8 cellular contexts compared by ENCODE assay signal in the genomic region with DNA sequence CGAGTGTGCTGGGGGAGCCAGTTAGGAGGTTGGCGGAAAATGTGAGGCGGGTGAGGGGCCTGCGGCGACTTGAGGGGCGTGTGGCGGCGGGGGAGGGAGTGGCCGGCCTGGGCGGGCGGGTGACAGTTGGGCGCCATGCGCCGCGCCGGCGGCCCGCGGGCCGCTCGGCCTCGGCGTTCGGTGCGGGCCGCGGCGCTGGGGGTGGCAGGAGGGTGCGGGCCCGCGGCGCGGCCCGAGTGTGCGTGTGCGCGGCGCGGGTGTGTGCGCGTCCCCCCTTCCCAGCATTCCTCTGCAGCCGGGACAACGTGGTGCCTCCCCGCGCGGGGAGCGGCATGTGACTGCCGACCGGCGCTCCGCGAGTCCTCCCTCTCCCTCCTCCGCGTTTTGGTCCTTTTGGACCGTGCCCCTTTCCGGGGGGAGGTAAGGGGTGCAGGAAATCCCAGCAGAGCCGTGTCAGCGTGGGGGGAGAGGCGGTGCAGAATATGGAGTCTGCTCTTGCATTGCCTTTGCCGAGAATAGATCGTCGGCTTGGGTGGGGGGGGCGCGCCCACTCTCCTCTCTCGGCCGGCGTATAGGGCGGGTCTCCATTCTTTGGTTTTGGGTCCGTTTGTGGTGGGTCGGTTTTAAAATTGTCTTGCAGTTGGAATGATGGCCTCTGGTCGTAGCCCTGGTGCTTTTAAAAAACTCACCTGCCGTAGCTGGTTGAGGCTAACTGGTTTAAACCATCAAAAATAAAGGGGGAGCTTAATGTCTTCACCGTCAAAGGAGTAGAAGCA. TPM values are rescaled to one million over a fixed set of nuclear protein-coding genes. Genes with fewer than 3 reads are reported as not detected.
DNase-seq lines count a peak whose midpoint lies in the region; ATAC-seq, FAIRE-seq and TF ChIP-seq lines count a peak whose summit lies in the region.

No MANE protein-coding gene starts in this region.

- H3K4me1 Mint-ChIP-seq in CD4-positive, CD25-positive, alpha-beta regulatory T cell: peaks cover 35 to 68% (median 54%) of the 10 kb centered on the region in 4 donors

- H3K4me2 ChIP-seq in HepG2 (ENCODE audit: low read depth, low read length): peak overlapping the region; percentile 89

- no peaks in the 10 kb centered on the region for H3K36me3 Mint-ChIP-seq in CD4-positive, CD25-positive, alpha-beta regulatory T cell

- H3K27me3 Mint-ChIP-seq in CD4-positive, CD25-positive, alpha-beta regulatory T cell: peaks cover 5% of the 10 kb centered on the region

- TF ChIP-seq CTCF in coronary artery (IDR thresholded peaks at IDR 0.05) (no peak), HepG2 (CRISPR knock-in tag; IDR thresholded peaks at IDR 0.05) (no peak)

- TF ChIP-seq POLR2A in HepG2 (IDR thresholded peaks at IDR 0.05; ENCODE audit: insufficient read depth in 1 of 2, low read depth in 2 of 2, low read length in 2 of 2): no peak; a peak in 1 of 4 replicates

- TF ChIP-seq RAD21 in HepG2 (CRISPR knock-in tag; IDR thresholded peaks at IDR 0.05): no peak

- ATAC-seq in CD4-positive, CD25-positive, alpha-beta regulatory T cell (ENCODE audit: low read depth in 2 of 2): no peak
- 0 out of 3 replicates have a peak, but pooled peaks have one; percentile 2 for ATAC-seq in HepG2
- ATAC-seq in GM18502 (IDR thresholded peaks at IDR 0.05; ENCODE audit: poor library complexity, unreplicated experiment): no peak
- no peak for ATAC-seq in HG02981 (IDR thresholded peaks at IDR 0.05; ENCODE audit: unreplicated experiment)

- no peak overlapping the region for H2AFZ ChIP-seq in HepG2 (ENCODE audit: low read length)

- intact Hi-C loops in HepG2 (cut with micrococcal nuclease; ENCODE audit: unreplicated experiment): loop anchor here (5.0 kb wide), 3 partner anchors 55 to 105 kb away; a partner anchor contains a TSS

- in situ Hi-C loops in HepG2 (cut with HindIII; ENCODE audit: extremely low pct_ligation_motif_present, low pct_unique_long_range_greater_than_20kb): loop anchor here (10.0 kb wide), 1 partner anchor 102 kb away; no protein-coding TSS in a partner anchor

- WGBS in HepG2 (ENCODE audit: low lambda C conversion rate): 3% methylated on average over 20 of the region's 73 CpGs

- no peaks in the 10 kb centered on the region for H3K36me3 ChIP-seq in CD4-positive, CD25-positive, alpha-beta regulatory T cell (ENCODE audit: control insufficient read depth, insufficient read depth, low read length)
- peaks cover 0 to 6% of the 10 kb centered on the region in 2 experiments; a peak in 1 of 5 replicates for H3K36me3 ChIP-seq in HepG2 (replicated peaks in 1 of 2; ENCODE audit: control insufficient read depth in 1 of 2, insufficient read depth in 2 of 2, low read length in 2 of 2)

- no peaks in the 10 kb centered on the region for H3K27me3 ChIP-seq in CD4-positive, CD25-positive, alpha-beta regulatory T cell (ENCODE audit: control insufficient read depth, insufficient read depth, low read length)
- H3K27me3 ChIP-seq in HepG2 (ENCODE audit: control insufficient read depth in 1 of 2, insufficient read depth in 2 of 2, low read length in 2 of 2): no peaks in the 10 kb centered on the region; a peak in 1 of 5 replicates

- peak overlapping the region; percentile 97 to 100 (median 98) for H3K4me3 Mint-ChIP-seq in CD4-positive, CD25-positive, alpha-beta regulatory T cell

- peak overlapping the region; percentile 86 for H3K4me3 ChIP-seq in CD4-positive, CD25-positive, alpha-beta regulatory T cell (ENCODE audit: low read depth, low read length)
- peak overlapping the region; percentile 86 for H3K4me3 ChIP-seq in Jurkat, Clone E6-1 (ENCODE audit: low read length)
- H3K4me3 ChIP-seq in coronary artery (peak overlapping the region; percentile 95), HepG2 (replicated peaks in 1 of 3; ENCODE audit: insufficient read depth in 1 of 3, low read depth in 2 of 3, low read length in 3 of 3) (peak overlapping the region; percentile 75 to 94 (median 89))

- peak; percentile 35 to 50 (median 49) for DNase-seq in CD4-positive, CD25-positive, alpha-beta regulatory T cell
- DNase-seq in Jurkat, Clone E6-1 (ENCODE audit: low read depth, low spot score): no peak
- peak; percentile 29 to 35 for DNase-seq in activated CD4-positive, alpha-beta T cell treated with anti-CD3 and anti-CD28 coated beads, Interleukin-2, amount 50 U/mL, for 24 hours (ENCODE audit: low read depth in 1 of 2, low spot score in 1 of 2)
- DNase-seq in coronary artery (ENCODE audit: low spot score) (peak; percentile 79), HepG2 (ENCODE audit: low spot score) (no peak)
- DNase-seq in stimulated activated CD4-positive, alpha-beta T cell treated with anti-CD3 and anti-CD28 coated beads, Interleukin-4, amount 100 ng/mL, for 24 hours: peak; percentile 62

- TF ChIP-seq EP300 in HepG2 (IDR thresholded peaks at IDR 0.05; ENCODE audit: low read depth in 2 of 2, low read length in 2 of 2): no peak
- TF ChIP-seq EP300 in HepG2 (CRISPR knock-in tag; IDR thresholded peaks at IDR 0.05; ENCODE audit: borderline replicate concordance): no peak

- CTCF ChIA-PET in HepG2 (lab: Yijun Ruan, JAX; ENCODE audit: low intra/inter-chr PET ratio, low total read pairs): no interaction called here

- no peak for FAIRE-seq in HepG2 (lab: Jason Lieb, UNC)

- H3K9me3 ChIP-seq in CD4-positive, CD25-positive, alpha-beta regulatory T cell (ENCODE audit: control insufficient read depth in 2 of 2, low read length in 2 of 2): no peaks in the 10 kb centered on the region
- no peaks in the 10 kb centered on the region for H3K9me3 ChIP-seq in HepG2 (ENCODE audit: low read length)

- peaks cover 62% of the 10 kb centered on the region for H3K79me2 ChIP-seq in HepG2 (ENCODE audit: insufficient read depth, low read length)

- peaks cover 53% of the 10 kb centered on the region for H4K20me1 ChIP-seq in HepG2 (ENCODE audit: insufficient read depth, low read length)

- peak overlapping the region; percentile 84 for H3K27ac ChIP-seq in CD4-positive, CD25-positive, alpha-beta regulatory T cell (ENCODE audit: insufficient read depth, low read length, poor library complexity, severe bottlenecking)
- H3K27ac ChIP-seq in coronary artery: peak overlapping the region; percentile 94 to 100
- peak overlapping the region; percentile 93 for H3K27ac ChIP-seq in HepG2 (ENCODE audit: extremely low read length, insufficient read depth, low read length)

- H3K27ac Mint-ChIP-seq in CD4-positive, CD25-positive, alpha-beta regulatory T cell: peak overlapping the region; percentile 85 to 99 (median 92)

- POLR2A ChIA-PET in HepG2 (lab: Yijun Ruan, JAX): interaction anchor here (2.1 kb wide), 1 partner anchor 74 kb away, joined by 7 read pairs; no protein-coding TSS in a partner anchor

- H3K4me1 ChIP-seq in CD4-positive, CD25-positive, alpha-beta regulatory T cell (ENCODE audit: control insufficient read depth, insufficient read depth, low read length, poor library complexity, severe bottlenecking): peaks cover 50% of the 10 kb centered on the region
- peaks cover 71% of the 10 kb centered on the region for H3K4me1 ChIP-seq in HepG2 (ENCODE audit: insufficient read depth, low read length)

- BruUV-seq in HepG2 (replicated peaks; lab: Mats Ljungman, UMichigan): no TSS peak

- peak overlapping the region; percentile 95 for H3K9ac ChIP-seq in HepG2 (ENCODE audit: insufficient read depth, low read depth, low read length)

- peaks cover 0 to 2% (median 0%) of the 10 kb centered on the region in 7 donors for H3K9me3 Mint-ChIP-seq in CD4-positive, CD25-positive, alpha-beta regulatory T cell

TF ChIP-seq in HepG2, 621 proteins besides CTCF, POLR2A, EP300 and RAD21 (continues in another document):
- TF ChIP-seq DR1 (CRISPR knock-in tag; IDR thresholded peaks at IDR 0.05): no peak
- no peak for TF ChIP-seq ZBTB21 (CRISPR knock-in tag; IDR thresholded peaks at IDR 0.05)
- TF ChIP-seq NFATC3 (CRISPR knock-in tag; IDR thresholded peaks at IDR 0.05): no peak

RNA-seq across cellular contexts. Expression of a gene that starts 1.9 kb away (rescaled TPM):
- 122 TPM for total RNA-seq in CD4-positive, CD25-positive, alpha-beta regulatory T cell
- polyA plus RNA-seq in CD4-positive, CD25-positive, alpha-beta regulatory T cell: 10 to 100 TPM in 2 of 4 donors, 1 to 10 TPM in 2; 8.0 to 10.8 (median 10.0) TPM
- polyA plus RNA-seq in Jurkat, Clone E6-1 (2012; ENCODE audit: insufficient read depth, insufficient read length): 123 TPM
- 61.4 and 68.5 TPM in 2 replicates for total RNA-seq in HepG2 (2016; rRNA removed; fragmentation: Illumina TruSeq; extraction: Trizol)
- 8.7 and 8.9 TPM in 2 replicates for total RNA-seq in HepG2 (2016; cell fraction: cytosol; rRNA removed; fragmentation: Illumina TruSeq; extraction: Trizol; ENCODE audit: low read depth)
- 57.6 and 62.0 TPM in 2 replicates for total RNA-seq in HepG2 (2016; cell fraction: insoluble cytoplasmic fraction; rRNA removed; fragmentation: Illumina TruSeq; extraction: Trizol)
- total RNA-seq in HepG2 (2016; cell fraction: membrane; rRNA removed; fragmentation: Illumina TruSeq; extraction: Trizol): 36.8 and 41.2 TPM in 2 replicates
- total RNA-seq in HepG2 (2016; cell fraction: nucleus; rRNA removed; fragmentation: Illumina TruSeq; extraction: Trizol): 72.6 and 80.1 TPM in 2 replicates
- 45.2 and 52.0 TPM in 2 replicates for polyA plus RNA-seq in HepG2 (2011; rRNA removed)
- polyA plus RNA-seq in HepG2 (2011; cell fraction: cytosol; rRNA removed): 29.4 and 31.7 TPM in 2 replicates
- polyA plus RNA-seq in HepG2 (2011; cell fraction: nucleus; rRNA removed): 74.2 and 76.9 TPM in 2 replicates
- 59.4 and 62.0 TPM in 2 replicates for polyA plus RNA-seq in HepG2 (2012)
- 4.0 and 4.5 TPM in 2 replicates for polyA plus RNA-seq in HepG2 (2016; cell fraction: cytosol; fragmentation: Illumina TruSeq; extraction: Trizol; ENCODE audit: low read depth)
- polyA plus RNA-seq in HepG2 (2016; cell fraction: insoluble cytoplasmic fraction; fragmentation: Illumina TruSeq; extraction: Trizol; ENCODE audit: low read depth): 69.6 and 92.6 TPM in 2 replicates
- 15.3 and 19.6 TPM in 2 replicates for polyA plus RNA-seq in HepG2 (2016; cell fraction: membrane; fragmentation: Illumina TruSeq; extraction: Trizol; ENCODE audit: low read depth)
- polyA plus RNA-seq in HepG2 (2016; cell fraction: nucleus; fragmentation: Illumina TruSeq; extraction: Trizol; ENCODE audit: insufficient read depth, low read depth): 143 and 158 TPM in 2 replicates
- polyA minus RNA-seq in HepG2 (2011; rRNA and poly(A)+ RNA removed; ENCODE audit: low replicate concordance): 72.7 and 144 TPM in 2 replicates
- polyA minus RNA-seq in HepG2 (2011; cell fraction: cytosol; rRNA and poly(A)+ RNA removed): 40.8 and 53.5 TPM in 2 replicates
- polyA minus RNA-seq in HepG2 (2011; cell fraction: nucleus; rRNA and poly(A)+ RNA removed): 66.0 and 100 TPM in 2 replicates

Comparison
In these comparisons a context has a peak if more than half of its experiments do, and no peak if none do; other contexts are left out.
1. DNase-seq: peak in CD4-positive, CD25-positive, alpha-beta regulatory T cell (3 of 3), activated CD4-positive, alpha-beta T cell treated with anti-CD3 and anti-CD28 coated beads, Interleukin-2, amount 50 U/mL, for 24 hours (2 of 2), coronary artery (single experiment) and stimulated activated CD4-positive, alpha-beta T cell treated with anti-CD3 and anti-CD28 coated beads, Interleukin-4, amount 100 ng/mL, for 24 hours (single experiment); none in Jurkat, Clone E6-1 (single experiment) and HepG2 (single experiment).
2. Peak in every context shown above with its lines, with median percentiles within 50 percentile points of each other: H3K27ac ChIP-seq and H3K4me3 ChIP-seq.